1 cellular context compared by ENCODE assay signal in the genomic region with DNA sequence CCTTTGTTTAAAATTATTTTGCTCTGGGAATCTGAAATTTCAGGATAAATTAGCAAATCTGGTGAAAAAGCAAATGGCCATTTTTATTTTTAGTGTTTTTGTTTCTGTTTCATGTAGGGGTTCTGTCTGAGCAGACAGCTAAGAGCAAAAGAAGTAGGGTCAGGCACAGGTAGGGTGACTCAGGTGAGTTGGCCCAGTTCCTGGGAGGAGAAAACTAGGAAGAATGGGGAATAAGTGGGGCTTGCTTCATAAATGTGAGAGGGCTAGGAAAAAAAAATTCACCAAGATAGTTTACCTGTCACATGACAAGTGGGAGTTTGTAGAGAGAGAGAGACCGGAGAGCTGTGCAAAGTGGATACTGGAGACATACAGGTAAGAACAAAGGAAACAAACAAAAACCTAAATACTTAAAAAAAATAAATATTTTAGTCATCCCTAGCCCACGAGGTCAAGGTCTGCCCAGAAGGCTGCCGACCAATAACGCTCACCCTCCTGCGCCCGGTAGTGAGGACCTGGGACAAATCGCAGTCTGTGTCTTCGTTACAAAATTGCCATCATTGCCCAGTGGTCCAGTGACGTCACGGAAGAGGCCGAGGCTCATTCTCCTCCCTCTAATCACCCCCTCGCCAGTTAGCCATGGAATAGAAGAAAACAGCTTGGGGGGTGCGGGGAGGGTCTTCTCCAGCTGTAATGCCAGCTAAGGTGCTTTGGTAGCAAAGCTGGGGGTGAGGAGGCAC.
TF ChIP-seq lines count a peak whose summit lies in the region.

No MANE protein-coding gene starts in this region.

TF ChIP-seq in neural cell, 6 proteins besides CTCF, POLR2A, EP300 and RAD21 (continued from another document):
- TF ChIP-seq, protein P1, sequence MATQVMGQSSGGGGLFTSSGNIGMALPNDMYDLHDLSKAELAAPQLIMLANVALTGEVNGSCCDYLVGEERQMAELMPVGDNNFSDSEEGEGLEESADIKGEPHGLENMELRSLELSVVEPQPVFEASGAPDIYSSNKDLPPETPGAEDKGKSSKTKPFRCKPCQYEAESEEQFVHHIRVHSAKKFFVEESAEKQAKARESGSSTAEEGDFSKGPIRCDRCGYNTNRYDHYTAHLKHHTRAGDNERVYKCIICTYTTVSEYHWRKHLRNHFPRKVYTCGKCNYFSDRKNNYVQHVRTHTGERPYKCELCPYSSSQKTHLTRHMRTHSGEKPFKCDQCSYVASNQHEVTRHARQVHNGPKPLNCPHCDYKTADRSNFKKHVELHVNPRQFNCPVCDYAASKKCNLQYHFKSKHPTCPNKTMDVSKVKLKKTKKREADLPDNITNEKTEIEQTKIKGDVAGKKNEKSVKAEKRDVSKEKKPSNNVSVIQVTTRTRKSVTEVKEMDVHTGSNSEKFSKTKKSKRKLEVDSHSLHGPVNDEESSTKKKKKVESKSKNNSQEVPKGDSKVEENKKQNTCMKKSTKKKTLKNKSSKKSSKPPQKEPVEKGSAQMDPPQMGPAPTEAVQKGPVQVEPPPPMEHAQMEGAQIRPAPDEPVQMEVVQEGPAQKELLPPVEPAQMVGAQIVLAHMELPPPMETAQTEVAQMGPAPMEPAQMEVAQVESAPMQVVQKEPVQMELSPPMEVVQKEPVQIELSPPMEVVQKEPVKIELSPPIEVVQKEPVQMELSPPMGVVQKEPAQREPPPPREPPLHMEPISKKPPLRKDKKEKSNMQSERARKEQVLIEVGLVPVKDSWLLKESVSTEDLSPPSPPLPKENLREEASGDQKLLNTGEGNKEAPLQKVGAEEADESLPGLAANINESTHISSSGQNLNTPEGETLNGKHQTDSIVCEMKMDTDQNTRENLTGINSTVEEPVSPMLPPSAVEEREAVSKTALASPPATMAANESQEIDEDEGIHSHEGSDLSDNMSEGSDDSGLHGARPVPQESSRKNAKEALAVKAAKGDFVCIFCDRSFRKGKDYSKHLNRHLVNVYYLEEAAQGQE (IDR thresholded peaks at IDR 0.05; ENCODE audit: borderline replicate concordance): no peak
- TF ChIP-seq EZH2 (IDR thresholded peaks at IDR 0.05; ENCODE audit: borderline replicate concordance, insufficient read depth, low read length, poor library complexity, severe bottlenecking) (no peak), SMC3 (conservative IDR thresholded peaks at IDR 0.05; ENCODE audit: poor library complexity) (no peak)
